In genomic region chr15:99073008-99073714, GRCh38 we compare ENCODE assay signal across 20 cellular contexts. TPM values are rescaled to one million over a fixed set of nuclear protein-coding genes. Genes with fewer than 3 reads are reported as not detected.
DNase-seq lines count a peak whose midpoint lies in the region; ATAC-seq, FAIRE-seq and TF ChIP-seq lines count a peak whose summit lies in the region.
"Had no signal": no experiment of that assay in that cellular context is flagged by ENCODE, and none has a peak within 500 bp of the region (broad histone marks: within the 10 kb centered on the region; RNA-seq: fewer than 3 reads in every experiment).

No MANE protein-coding gene starts in this region.

- no peak for FAIRE-seq in GM12892 (lab: Jason Lieb, UNC)
- FAIRE-seq: A204.1, pancreas, TTC549 had no signal

- TF ChIP-seq POLR2A in GM12892 (IDR thresholded peaks at IDR 0.05; ENCODE audit: low read depth, low read length), result no peak

- intact Hi-C loops in posterior vena cava (cut with DNase I), result loop anchor here in 1 of 2 donors (10.0 kb wide), 2 partner anchors 548 to 628 kb away; no protein-coding TSS in a partner anchor

- DNase-seq in NCI-H748 (lab: John Stamatoyannopoulos, UW; ENCODE audit: unreplicated experiment) (peak; percentile 6), NCI-H748 treated with DMSO at 0.1 percent for 48 hours (lab: John Stamatoyannopoulos, UW) (no peak), RPMI8226 (peak; percentile 25), posterior vena cava (ENCODE audit: low spot score) (peak; percentile 30), DMS 273 treated with DMSO at 0.1 percent for 48 hours (lab: John Stamatoyannopoulos, UW) (no peak), GM12892 (ENCODE audit: insufficient read length) (no peak)
- DNase-seq: activated CD8-positive, alpha-beta T cell treated with anti-CD3 and anti-CD28 coated beads, Interleukin-2, amount 10 ng/mL, durations not matched to agents 7 days and 5 days; cerebellar nuclear complex; DMS79 treated with DMSO at 0.1 percent for 48 hours; foreskin keratinocyte; HCEC 1CT; left ventricle myocardium inferior; NCI-H446 treated with DMSO at 0.1 percent for 48 hours; transverse colon had no signal

- ATAC-seq in HG02610 (IDR thresholded peaks at IDR 0.05; ENCODE audit: unreplicated experiment) (peak; percentile 54), HG02884 (IDR thresholded peaks at IDR 0.05; ENCODE audit: unreplicated experiment) (no peak)
- ATAC-seq: activated CD8-positive, alpha-beta T cell treated with anti-CD3 and anti-CD28 coated beads, Interleukin-2, amount 10 ng/mL, durations not matched to agents 7 days and 5 days; activated T-helper 17 cell treated with anti-CD3 and anti-CD28 coated beads, Interleukin-2, amount 50 U/mL, for 72 hours; foreskin keratinocyte; pancreas had no signal

RNA-seq across cellular contexts. Expression of gene SYNM, which starts 31.7 kb away (rescaled TPM):
- total RNA-seq in posterior vena cava, result 100 to 1,000 TPM; 447 to 863 TPM
- 0.23 TPM for polyA plus RNA-seq in GM12892 (2012; ENCODE audit: missing spikeins)

Comparison
In these comparisons a context has a peak if more than half of its experiments do, and no peak if none do; other contexts are left out.
1. DNase-seq: peak in NCI-H748 (single experiment), RPMI8226 (single experiment) and posterior vena cava (single experiment); none in NCI-H748 treated with DMSO at 0.1 percent for 48 hours (single experiment), DMS 273 treated with DMSO at 0.1 percent for 48 hours (single experiment) and GM12892 (single experiment).